8 cellular contexts compared by ENCODE assay signal in genomic region chr5:179793470-179794139, GRCh38. TPM values are rescaled to one million over a fixed set of nuclear protein-coding genes. Genes with fewer than 3 reads are reported as not detected.
DNase-seq lines count a peak whose midpoint lies in the region; TF ChIP-seq lines count a peak whose summit lies in the region.

Gene LTC4S, plus strand, starts transcription at chr5:179793986. Its CDS starts 95 bp downstream, at chr5:179794081.

- H3K36me3 Mint-ChIP-seq in activated T-helper 1 cell treated with anti-CD3 and anti-CD28 coated beads, Interleukin-12 subunit alpha, Interleukin-12 subunit beta, Interleukin-2, Interleukin-4 antibody, amounts not matched to agents 30 ng/mL and 10 ng/mL and 1 ng/mL, durations not matched to agents 14 hours and 24 hours and 36 hours (ENCODE audit: low read depth): peaks cover 4% of the 10 kb centered on the region

- no peak within 1 kb of the TSS for H3K27ac Mint-ChIP-seq in activated T-helper 1 cell treated with anti-CD3 and anti-CD28 coated beads, Interleukin-12 subunit alpha, Interleukin-12 subunit beta, Interleukin-2, Interleukin-4 antibody, amounts not matched to agents 30 ng/mL and 10 ng/mL and 1 ng/mL, durations not matched to agents 14 hours and 24 hours and 36 hours

- peaks cover 0 to 6% (median 0%) of the 10 kb centered on the region in 11 experiments; a peak in 4 of 22 replicates for H3K9me3 ChIP-seq in BLaER1 treated with 17β-estradiol and CSF1 and Interleukin-3, amounts not matched to agents 10 nM and 100 nM (replicated peaks in 1 of 11)

- H3K27ac ChIP-seq in BLaER1 treated with 17β-estradiol and CSF1 and Interleukin-3, amounts not matched to agents 10 nM and 100 nM: peak within 1 kb of the TSS; percentile 45 to 84 (median 81)

- peaks cover 59 to 67% (median 64%) of the 10 kb centered on the region in 10 experiments for H3K4me1 ChIP-seq in BLaER1 treated with 17β-estradiol and CSF1 and Interleukin-3, amounts not matched to agents 10 nM and 100 nM

- peaks cover 12 to 55% (median 32%) of the 10 kb centered on the region in 11 experiments; a peak in 19 of 22 replicates for H4K20me1 ChIP-seq in BLaER1 treated with 17β-estradiol and CSF1 and Interleukin-3, amounts not matched to agents 10 nM and 100 nM

- peak within 1 kb of the TSS; percentile 64 to 85 (median 79) for H3K9ac ChIP-seq in BLaER1 treated with 17β-estradiol and CSF1 and Interleukin-3, amounts not matched to agents 10 nM and 100 nM

- DNase-seq in Jurkat, Clone E6-1 (ENCODE audit: low read depth, low spot score): peak; percentile 53
- no peak for DNase-seq in activated T-helper 1 cell treated with anti-CD3 and anti-CD28 coated beads, Interleukin-12 subunit alpha, Interleukin-12 subunit beta, Interleukin-2, Interleukin-4 antibody, amounts not matched to agents 30 ng/mL and 10 ng/mL and 1 ng/mL, durations not matched to agents 14 hours and 24 hours and 36 hours (ENCODE audit: low spot score)
- DNase-seq in fibroblast of the aortic adventitia (ENCODE audit: low read depth) (peak; percentile 80), nucleus accumbens (lab: John Stamatoyannopoulos, UW) (peak in 31 of 56 donors; percentile 14 to 70 (median 37)), RKO (ENCODE audit: low spot score) (no peak), NCI-H2171 (lab: John Stamatoyannopoulos, UW) (no peak), NCI-H1930 (lab: John Stamatoyannopoulos, UW) (no peak)

- no peaks in the 10 kb centered on the region for H3K27me3 ChIP-seq in BLaER1 treated with 17β-estradiol and CSF1 and Interleukin-3, amounts not matched to agents 10 nM and 100 nM

- no peaks in the 10 kb centered on the region for H3K9me3 Mint-ChIP-seq in activated T-helper 1 cell treated with anti-CD3 and anti-CD28 coated beads, Interleukin-12 subunit alpha, Interleukin-12 subunit beta, Interleukin-2, Interleukin-4 antibody, amounts not matched to agents 30 ng/mL and 10 ng/mL and 1 ng/mL, durations not matched to agents 14 hours and 24 hours and 36 hours

- no peak for TF ChIP-seq CTCF in fibroblast of the aortic adventitia (IDR thresholded peaks at IDR 0.05; ENCODE audit: insufficient read depth, low read length)

- peak within 1 kb of the TSS; percentile 83 to 99 (median 95) for H3K4me2 ChIP-seq in BLaER1 treated with 17β-estradiol and CSF1 and Interleukin-3, amounts not matched to agents 10 nM and 100 nM

- peak within 1 kb of the TSS; percentile 59 for H3K4me3 Mint-ChIP-seq in activated T-helper 1 cell treated with anti-CD3 and anti-CD28 coated beads, Interleukin-12 subunit alpha, Interleukin-12 subunit beta, Interleukin-2, Interleukin-4 antibody, amounts not matched to agents 30 ng/mL and 10 ng/mL and 1 ng/mL, durations not matched to agents 14 hours and 24 hours and 36 hours

- H3K36me3 ChIP-seq in BLaER1 treated with 17β-estradiol and CSF1 and Interleukin-3, amounts not matched to agents 10 nM and 100 nM: peaks cover 15 to 20% (median 17%) of the 10 kb centered on the region in 11 experiments

- intact Hi-C loops in activated T-helper 1 cell treated with anti-CD3 and anti-CD28 coated beads, Interleukin-12 subunit alpha, Interleukin-12 subunit beta, Interleukin-2, Interleukin-4 antibody, amounts not matched to agents 30 ng/mL and 10 ng/mL and 1 ng/mL, durations not matched to agents 14 hours and 24 hours and 36 hours (cut with micrococcal nuclease): no loop called here

- peak within 1 kb of the TSS; percentile 11 to 75 (median 55); a peak in 16 of 20 replicates for H3K4me3 ChIP-seq in BLaER1 treated with 17β-estradiol and CSF1 and Interleukin-3, amounts not matched to agents 10 nM and 100 nM
- no peak within 1 kb of the TSS for H3K4me3 ChIP-seq in Jurkat, Clone E6-1 (ENCODE audit: low read length)
- peak within 1 kb of the TSS; percentile 53 for H3K4me3 ChIP-seq in fibroblast of the aortic adventitia (ENCODE audit: low read depth, low read length)

- H3K27me3 Mint-ChIP-seq in activated T-helper 1 cell treated with anti-CD3 and anti-CD28 coated beads, Interleukin-12 subunit alpha, Interleukin-12 subunit beta, Interleukin-2, Interleukin-4 antibody, amounts not matched to agents 30 ng/mL and 10 ng/mL and 1 ng/mL, durations not matched to agents 14 hours and 24 hours and 36 hours (ENCODE audit: insufficient read depth): no peaks in the 10 kb centered on the region

- H3K4me1 Mint-ChIP-seq in activated T-helper 1 cell treated with anti-CD3 and anti-CD28 coated beads, Interleukin-12 subunit alpha, Interleukin-12 subunit beta, Interleukin-2, Interleukin-4 antibody, amounts not matched to agents 30 ng/mL and 10 ng/mL and 1 ng/mL, durations not matched to agents 14 hours and 24 hours and 36 hours (ENCODE audit: low read depth): peaks cover 8% of the 10 kb centered on the region

RNA-seq across cellular contexts. Expression of gene LTC4S, which starts in this region (rescaled TPM):
- 1.9 TPM for polyA plus RNA-seq in Jurkat, Clone E6-1 (2012; ENCODE audit: insufficient read depth, insufficient read length)
- 0.64 and 1.7 TPM in 2 replicates for total RNA-seq in activated T-helper 1 cell treated with anti-CD3 and anti-CD28 coated beads, Interleukin-12 subunit alpha, Interleukin-12 subunit beta, Interleukin-2, Interleukin-4 antibody, amounts not matched to agents 30 ng/mL and 10 ng/mL and 1 ng/mL, durations not matched to agents 14 hours and 24 hours and 36 hours
- total RNA-seq in fibroblast of the aortic adventitia (ENCODE audit: low replicate concordance): 1.5 and 3.3 TPM in 2 replicates

Comparison
In these comparisons a context has a peak if more than half of its experiments do, and no peak if none do; other contexts are left out.
1. DNase-seq: peak in Jurkat, Clone E6-1 (single experiment), fibroblast of the aortic adventitia (single experiment) and nucleus accumbens (31 of 56); none in activated T-helper 1 cell treated with anti-CD3 and anti-CD28 coated beads, Interleukin-12 subunit alpha, Interleukin-12 subunit beta, Interleukin-2, Interleukin-4 antibody, amounts not matched to agents 30 ng/mL and 10 ng/mL and 1 ng/mL, durations not matched to agents 14 hours and 24 hours and 36 hours (single experiment), RKO (single experiment), NCI-H2171 (single experiment) and NCI-H1930 (0 of 2).